ENCODE assay signal across 9 cellular contexts in the genomic region with DNA sequence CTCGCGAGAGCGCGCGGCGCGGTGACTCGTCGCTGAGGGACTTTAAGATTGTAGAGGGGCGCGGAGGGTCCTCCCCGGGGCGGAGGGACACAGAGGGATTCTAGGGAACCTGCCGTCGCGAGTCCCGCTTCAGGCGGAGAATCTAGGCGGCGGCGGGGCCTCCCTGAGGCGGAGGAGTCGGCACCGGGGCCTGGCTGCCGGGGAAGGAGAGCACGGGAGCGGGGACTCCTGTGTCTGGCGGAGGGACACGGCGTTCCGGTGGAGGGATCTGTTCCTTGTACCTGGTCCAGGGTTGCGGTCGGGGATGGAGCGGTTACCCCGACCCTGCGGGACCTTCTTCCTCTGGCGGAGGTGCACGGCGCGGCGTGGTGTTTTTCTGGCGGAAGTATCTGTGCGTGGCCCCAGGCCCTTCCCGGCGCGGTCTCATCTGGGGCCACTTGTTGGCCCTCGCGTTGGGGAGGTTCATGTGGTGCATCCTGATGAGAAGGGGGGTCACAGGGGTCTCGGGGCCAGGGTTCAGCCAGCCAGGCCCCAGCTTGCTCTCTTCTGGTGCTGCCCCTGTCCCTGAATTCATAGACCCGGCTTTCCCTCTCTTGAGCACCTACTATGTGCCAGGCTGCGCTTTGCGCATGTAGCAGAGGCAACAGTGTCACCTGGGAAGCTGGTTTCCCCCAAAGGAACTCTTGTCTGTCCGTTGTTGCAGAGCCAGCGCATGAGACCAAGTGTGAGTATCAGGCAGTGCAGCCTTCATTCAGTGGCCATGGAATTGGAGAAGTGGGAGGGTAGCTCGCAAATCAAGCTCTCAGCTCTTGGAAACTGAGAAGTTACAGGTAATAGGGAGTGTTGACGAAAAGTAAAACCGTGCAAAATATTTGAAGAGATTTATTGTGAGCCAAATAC. TPM values are rescaled to one million over a fixed set of nuclear protein-coding genes. Genes with fewer than 3 reads are reported as not detected.
A peak's percentile ranks its signal among the peaks of the same experiment; 100 is the strongest.
DNase-seq lines count a peak whose midpoint lies in the region; ATAC-seq lines count a peak whose summit lies in the region.
"Had no signal": no experiment of that assay in that cellular context is flagged by ENCODE, and none has a peak within 500 bp of the region (broad histone marks: within the 10 kb centered on the region; RNA-seq: fewer than 3 reads in every experiment).

No MANE protein-coding gene starts in this region.

- H3K27me3 Mint-ChIP-seq in activated CD4-positive, alpha-beta memory T cell treated with anti-CD3 and anti-CD28 coated beads for 36 hours, result no peaks in the 10 kb centered on the region
- no peaks in the 10 kb centered on the region for H3K27me3 Mint-ChIP-seq in memory B cell

- peaks cover 52% of the 10 kb centered on the region for H3K4me1 Mint-ChIP-seq in activated CD4-positive, alpha-beta memory T cell treated with anti-CD3 and anti-CD28 coated beads for 36 hours (ENCODE audit: low read depth)
- peaks cover 32% of the 10 kb centered on the region for H3K4me1 Mint-ChIP-seq in memory B cell

- ATAC-seq in GM19372 (IDR thresholded peaks at IDR 0.05; ENCODE audit: low read depth, unreplicated experiment) (peak; percentile 32), HG03520 (IDR thresholded peaks at IDR 0.05; ENCODE audit: unreplicated experiment) (peak; percentile 33), memory B cell (ENCODE audit: low read depth) (peak; percentile 42)

- H3K4me3 Mint-ChIP-seq in activated CD4-positive, alpha-beta memory T cell treated with anti-CD3 and anti-CD28 coated beads for 36 hours, result peak overlapping the region; percentile 95
- H3K4me3 Mint-ChIP-seq in memory B cell, result peak overlapping the region; percentile 92

- 1% methylated on average over 57 of the region's 57 CpGs for WGBS in ectodermal cell, 2 experiments

- H3K36me3 Mint-ChIP-seq in activated CD4-positive, alpha-beta memory T cell treated with anti-CD3 and anti-CD28 coated beads for 36 hours, result peaks cover 27% of the 10 kb centered on the region
- peaks cover 5% of the 10 kb centered on the region for H3K36me3 Mint-ChIP-seq in memory B cell

- H3K4me1 ChIP-seq in ectodermal cell (ENCODE audit: control insufficient read depth, insufficient read depth, low read length), result peaks cover 8% of the 10 kb centered on the region

- no peaks in the 10 kb centered on the region for H3K9me3 Mint-ChIP-seq in activated CD4-positive, alpha-beta memory T cell treated with anti-CD3 and anti-CD28 coated beads for 36 hours
- no peaks in the 10 kb centered on the region for H3K9me3 Mint-ChIP-seq in memory B cell

- CTCF ChIA-PET in activated CD4-positive, alpha-beta memory T cell treated with anti-CD3 and anti-CD28 coated beads for 36 hours (lab: Charles Lee), result interaction anchor here (0.7 to 1.1 kb wide), 2 partner anchors 20 to 33 kb away, joined by 3 read pairs; no protein-coding TSS in a partner anchor

- peak; percentile 67 for DNase-seq in CD1c-positive myeloid dendritic cell (ENCODE audit: extremely low spot score)
- peak; percentile 94 for DNase-seq in NCI-H748 (lab: John Stamatoyannopoulos, UW; ENCODE audit: unreplicated experiment)
- DNase-seq in activated CD4-positive, alpha-beta memory T cell treated with anti-CD3 and anti-CD28 coated beads for 36 hours, result peak; percentile 89
- peak in 1 of 2 donors; percentile 77 for DNase-seq in memory B cell (ENCODE audit: low spot score in 2 of 2)
- DNase-seq in stimulated activated CD8-positive, alpha-beta memory T cell treated with anti-CD3 and anti-CD28 coated beads, Interleukin-12 subunit alpha, Interleukin-12 subunit beta, amount 100 ng/mL, for 1 hour (ENCODE audit: low read depth), result peak; percentile 51

- peak overlapping the region; percentile 91 for H3K27ac Mint-ChIP-seq in activated CD4-positive, alpha-beta memory T cell treated with anti-CD3 and anti-CD28 coated beads for 36 hours
- peak overlapping the region; percentile 89 for H3K27ac Mint-ChIP-seq in memory B cell

- POLR2A ChIA-PET in activated CD4-positive, alpha-beta memory T cell treated with anti-CD3 and anti-CD28 coated beads for 36 hours (lab: Charles Lee), result interaction anchor here (0.7 to 1.0 kb wide), 2 partner anchors 9 to 135 kb away, joined by 3 to 5 read pairs; no protein-coding TSS in a partner anchor

- H3K36me3 ChIP-seq in ectodermal cell (ENCODE audit: control insufficient read depth, insufficient read depth, low read length), result peaks cover 3% of the 10 kb centered on the region

- peak overlapping the region; percentile 86 for H3K4me3 ChIP-seq in ectodermal cell (ENCODE audit: insufficient read depth, low read depth, low read length)

- intact Hi-C loops in activated CD4-positive, alpha-beta memory T cell treated with anti-CD3 and anti-CD28 coated beads for 36 hours (cut with micrococcal nuclease), result loop anchor here (5.0 to 10.0 kb wide), 3 partner anchors 193 to 721 kb away; partner anchors contain the start of genes RBBP6 and TNRC6A

- H3K27ac ChIP-seq in ectodermal cell (ENCODE audit: insufficient read depth, low read depth, low read length, poor library complexity, severe bottlenecking), result peak overlapping the region; percentile 97

- H3K9me3 ChIP-seq in ectodermal cell (ENCODE audit: control insufficient read depth, low read length), result no peaks in the 10 kb centered on the region

- no peaks in the 10 kb centered on the region for H3K27me3 ChIP-seq in ectodermal cell (ENCODE audit: control insufficient read depth, insufficient read depth, low read length, poor library complexity, severe bottlenecking)

RNA-seq across cellular contexts. Expression of gene ZKSCAN2, which starts 0.6 kb away (rescaled TPM):
- 1 to 10 TPM; 4.6 to 5.1 TPM for total RNA-seq in activated CD4-positive, alpha-beta memory T cell treated with anti-CD3 and anti-CD28 coated beads for 36 hours
- polyA plus RNA-seq in ectodermal cell (2013, experiment 1 of 4), result 12.7 TPM
- 16.8 TPM for polyA plus RNA-seq in ectodermal cell (2013, experiment 2 of 4)
- 9.4 TPM for polyA plus RNA-seq in ectodermal cell (2013, experiment 3 of 4)
- polyA plus RNA-seq in ectodermal cell (2013, experiment 4 of 4), result 11.9 TPM

RNA-seq across cellular contexts. Expression of gene AQP8, which starts 41.5 kb away (rescaled TPM):
- total RNA-seq in activated CD4-positive, alpha-beta memory T cell treated with anti-CD3 and anti-CD28 coated beads for 36 hours, result not detected
- not detected for polyA plus RNA-seq in ectodermal cell (2013, experiment 1 of 4)
- not detected for polyA plus RNA-seq in ectodermal cell (2013, experiment 2 of 4)
- polyA plus RNA-seq in ectodermal cell (2013, experiment 3 of 4), result not detected
- polyA plus RNA-seq in ectodermal cell (2013, experiment 4 of 4), result not detected
- total RNA-seq: glomerular endothelial cell had no signal
